Comparison of ENCODE assay signal across 11 cellular contexts in genomic region chr1:110176299-110176956, GRCh38. TPM values are rescaled to one million over a fixed set of nuclear protein-coding genes. Genes with fewer than 3 reads are reported as not detected.
DNase-seq lines count a peak whose midpoint lies in the region; ATAC-seq lines count a peak whose summit lies in the region.
"Had no signal": no experiment of that assay in that cellular context is flagged by ENCODE, and none has a peak within 500 bp of the region (broad histone marks: within the 10 kb centered on the region; RNA-seq: fewer than 3 reads in every experiment).

No MANE protein-coding gene starts in this region.

- H3K4me3 ChIP-seq in adipocyte (ENCODE audit: low read length): no peak overlapping the region

- H3K9ac ChIP-seq in adipocyte (ENCODE audit: low read length): no peak overlapping the region

- DNase-seq in EH (ENCODE audit: low read depth) (peak; percentile 11), NCI-H2107 (lab: John Stamatoyannopoulos, UW) (peak; percentile 46), adipocyte (ENCODE audit: low read depth) (peak; percentile 21), mucosa of gallbladder (ENCODE audit: low spot score) (peak; percentile 33), ecto neural progenitor cell (ENCODE audit: low spot score) (no peak)
- DNase-seq: SIG-M5; stimulated activated naive CD4-positive, alpha-beta T cell treated with Interleukin-2 at 50 U/mL for 16 hours had no signal

- H3K9me3 ChIP-seq in adipocyte (ENCODE audit: control insufficient read depth, low read length): peaks cover 5% of the 10 kb centered on the region

- H3K4me1 ChIP-seq in adipocyte (ENCODE audit: control insufficient read depth, insufficient read depth, low read length): no peaks in the 10 kb centered on the region

- H3K36me3 ChIP-seq in adipocyte (ENCODE audit: control insufficient read depth, insufficient read depth, low read length, severe bottlenecking): no peaks in the 10 kb centered on the region

- H3K27me3 ChIP-seq in adipocyte (replicated peaks; ENCODE audit: control insufficient read depth, insufficient read depth, low read length): peaks cover 2% of the 10 kb centered on the region

- ATAC-seq in HG03045 (IDR thresholded peaks at IDR 0.05; ENCODE audit: unreplicated experiment) (no peak), GM21529 (IDR thresholded peaks at IDR 0.05; ENCODE audit: unreplicated experiment) (no peak), GM21526 (IDR thresholded peaks at IDR 0.05; ENCODE audit: low FRiP score, unreplicated experiment) (no peak)

RNA-seq across cellular contexts. Expression of gene SLC6A17, which starts 26.1 kb away (rescaled TPM):
- total RNA-seq in mucosa of gallbladder: 0.35 TPM
- total RNA-seq: mesenteric fat pad had no signal

RNA-seq across cellular contexts. Expression of gene KCNC4, which starts 33.7 kb away (rescaled TPM):
- total RNA-seq in mucosa of gallbladder: 25.5 TPM
